In the genomic region with DNA sequence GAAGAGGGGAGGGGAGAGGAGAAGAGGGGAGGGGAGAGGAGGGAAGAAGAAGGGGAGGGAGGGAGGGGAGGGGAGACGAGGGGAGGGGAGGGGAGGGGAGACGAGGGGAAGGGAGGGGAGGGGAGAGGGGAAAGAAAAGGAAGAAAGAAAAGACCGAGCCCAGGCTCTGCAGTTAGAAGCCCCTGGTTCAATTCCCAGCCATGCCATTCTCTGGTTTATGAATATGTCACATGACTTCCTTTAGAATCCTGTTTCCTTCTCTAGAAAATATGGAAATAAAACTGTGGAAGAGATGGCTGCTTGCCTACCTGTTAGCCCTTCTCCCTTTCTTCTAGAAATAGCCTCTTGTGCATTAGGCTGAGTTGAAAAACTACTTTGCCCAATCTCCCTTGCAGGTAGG, we compare ENCODE assay signal across 1 cellular context.
A peak's percentile ranks its signal among the peaks of the same experiment; 100 is the strongest.
TF ChIP-seq lines count a peak whose summit lies in the region.

No MANE protein-coding gene starts in this region.

TF ChIP-seq in HepG2, 621 proteins besides CTCF, POLR2A, EP300 and RAD21:
- TF ChIP-seq PCBP1 (IDR thresholded peaks at IDR 0.05; ENCODE audit: borderline replicate concordance, low read depth, low read length) (peak; percentile 72; the same call in 1 of the 2 replicates), HNRNPK (IDR thresholded peaks at IDR 0.05; ENCODE audit: low read depth, low read length, poor library complexity, severe bottlenecking) (peak; percentile 97), ZNF883 (CRISPR knock-in tag; IDR thresholded peaks at IDR 0.05; ENCODE audit: not compliant biosample characterization) (no peak)
